In genomic region chr20:16553161-16553560, GRCh38 we compare ENCODE assay signal across 24 cellular contexts.
"Had no signal": no experiment of that assay in that cellular context is flagged by ENCODE, and none has a peak within 500 bp of the region (broad histone marks: within the 10 kb centered on the region; RNA-seq: fewer than 3 reads in every experiment).

No MANE protein-coding gene starts in this region.

- H3K27ac ChIP-seq: cardiac muscle cell, WERI-Rb-1 had no signal

- ATAC-seq: activated CD4-positive, alpha-beta T cell treated with anti-CD3 and anti-CD28 coated beads for 36 hours; activated T-helper 17 cell treated with anti-CD3 and anti-CD28 coated beads, Interleukin-2, amount 50 U/mL, for 72 hours had no signal

- H3K27me3 ChIP-seq: cardiac muscle cell, MG63 had no signal

- H3K4me3 ChIP-seq: cardiac muscle cell, MG63 had no signal

- H3K9me3 Mint-ChIP-seq: activated CD4-positive, alpha-beta memory T cell treated with anti-CD3 and anti-CD28 coated beads, Interleukin-2, amount 10 ng/mL, durations not matched to agents 7 days and 5 days; activated T-helper 17 cell treated with anti-CD3 and anti-CD28 coated beads, Interleukin-2, amount 50 U/mL, for 72 hours had no signal

- H3K27me3 Mint-ChIP-seq: activated CD4-positive, alpha-beta memory T cell treated with anti-CD3 and anti-CD28 coated beads, Interleukin-2, amount 10 ng/mL, durations not matched to agents 7 days and 5 days; activated CD4-positive, alpha-beta T cell treated with anti-CD3 and anti-CD28 coated beads for 36 hours; activated naive CD8-positive, alpha-beta T cell; activated T-helper 17 cell treated with anti-CD3 and anti-CD28 coated beads, Interleukin-2, amount 50 U/mL, for 72 hours; brain had no signal

- H3K9me3 ChIP-seq: MG63 had no signal

- DNase-seq: activated CD4-positive, alpha-beta memory T cell treated with anti-CD3 and anti-CD28 coated beads, Interleukin-2, amount 10 ng/mL, durations not matched to agents 7 days and 5 days; activated CD4-positive, alpha-beta T cell treated with anti-CD3 and anti-CD28 coated beads for 36 hours; activated CD4-positive, alpha-beta T cell treated with anti-CD3 and anti-CD28 coated beads, Interleukin-2, amount 50 U/mL, for 1 hour; activated gamma-delta T cell; activated naive CD4-positive, alpha-beta T cell treated with anti-CD3 and anti-CD28 coated beads for 36 hours; activated T-cell treated with anti-CD3 and anti-CD28 coated beads for 4 hours; activated T-cell treated with anti-CD3 and anti-CD28 coated beads, Interleukin-2, amount 50 U/mL, for 48 hours; MG63; MV-4-11; NCI-H1105; NCI-H1436; NCI-H1694 treated with DMSO at 0.1 percent for 48 hours; NCI-H345; NCI-H69; NK-92 treated with Interleukin-12 subunit alpha and Interleukin-12 subunit beta, amount 100 ng/mL, for 24 hours; SHP77 treated with DMSO at 0.1 percent for 48 hours; T-helper 1 cell; WERI-Rb-1 had no signal

- H3K4me3 Mint-ChIP-seq: activated CD4-positive, alpha-beta memory T cell treated with anti-CD3 and anti-CD28 coated beads, Interleukin-2, amount 10 ng/mL, durations not matched to agents 7 days and 5 days; activated CD4-positive, alpha-beta T cell treated with anti-CD3 and anti-CD28 coated beads for 36 hours; activated naive CD4-positive, alpha-beta T cell treated with anti-CD3 and anti-CD28 coated beads for 36 hours; activated naive CD8-positive, alpha-beta T cell; activated T-helper 17 cell treated with anti-CD3 and anti-CD28 coated beads, Interleukin-2, amount 50 U/mL, for 72 hours; brain had no signal

- H3K27ac Mint-ChIP-seq: activated CD4-positive, alpha-beta memory T cell treated with anti-CD3 and anti-CD28 coated beads, Interleukin-2, amount 10 ng/mL, durations not matched to agents 7 days and 5 days; activated CD4-positive, alpha-beta T cell treated with anti-CD3 and anti-CD28 coated beads for 36 hours; activated naive CD4-positive, alpha-beta T cell treated with anti-CD3 and anti-CD28 coated beads for 36 hours; activated naive CD8-positive, alpha-beta T cell; activated T-helper 17 cell treated with anti-CD3 and anti-CD28 coated beads, Interleukin-2, amount 50 U/mL, for 72 hours had no signal

- H3K4me1 Mint-ChIP-seq: activated CD4-positive, alpha-beta memory T cell treated with anti-CD3 and anti-CD28 coated beads, Interleukin-2, amount 10 ng/mL, durations not matched to agents 7 days and 5 days; activated T-helper 17 cell treated with anti-CD3 and anti-CD28 coated beads, Interleukin-2, amount 50 U/mL, for 72 hours had no signal

- FAIRE-seq: astrocyte, RCC 7860 had no signal

- H3K36me3 ChIP-seq: cardiac muscle cell, MG63, WERI-Rb-1 had no signal
